ENCODE assay signal across 19 cellular contexts in the genomic region with DNA sequence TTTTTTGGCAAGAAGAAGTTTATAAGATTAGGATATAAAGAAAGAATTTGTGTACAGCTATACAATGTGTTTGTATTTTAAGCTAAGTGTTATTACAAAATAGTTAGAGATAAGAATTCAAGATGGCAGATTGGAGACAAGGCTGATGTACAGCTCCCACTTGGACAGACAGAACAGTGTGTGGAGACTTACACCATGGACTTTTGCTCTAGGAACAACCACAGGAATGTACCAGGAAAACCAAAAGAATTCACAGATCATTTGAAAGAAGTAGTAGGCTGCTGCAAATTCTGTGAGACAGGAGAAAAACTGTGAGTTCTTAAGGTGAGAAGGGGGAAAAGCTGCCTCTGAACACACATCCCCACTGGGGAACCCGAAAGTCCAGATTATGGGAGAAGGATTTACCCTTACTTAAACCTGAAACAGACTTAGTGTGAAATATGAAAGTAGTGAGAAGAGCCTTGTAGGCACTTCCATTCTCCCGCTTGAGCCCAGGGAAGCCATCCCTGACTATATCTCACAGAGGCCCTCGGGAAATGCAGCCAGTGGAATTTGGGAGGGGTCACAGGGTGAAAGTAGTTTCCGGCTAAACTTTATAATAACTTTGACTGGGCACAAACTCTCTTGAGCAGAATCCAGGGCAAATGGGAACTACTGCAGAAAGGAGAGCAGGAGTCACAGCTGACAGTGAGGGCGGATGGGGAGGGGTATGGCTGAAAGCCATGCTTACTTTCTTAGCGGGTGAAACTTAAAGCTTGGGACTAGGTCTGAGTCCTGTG. TPM values are rescaled to one million over a fixed set of nuclear protein-coding genes. Genes with fewer than 3 reads are reported as not detected.
DNase-seq lines count a peak whose midpoint lies in the region; TF ChIP-seq lines count a peak whose summit lies in the region.
"Had no signal": no experiment of that assay in that cellular context is flagged by ENCODE, and none has a peak within 500 bp of the region (broad histone marks: within the 10 kb centered on the region; RNA-seq: fewer than 3 reads in every experiment).

No MANE protein-coding gene starts in this region.

- intact Hi-C loops in Calu3 (cut with micrococcal nuclease; ENCODE audit: unreplicated experiment) = no loop called here

- H3K4me3 Mint-ChIP-seq in osteocyte (ENCODE audit: unreplicated experiment) = peak overlapping the region; percentile 7
- H3K4me3 Mint-ChIP-seq in Calu3 (ENCODE audit: low read depth, unreplicated experiment) = no peak overlapping the region
- H3K4me3 Mint-ChIP-seq: B cell had no signal

- no peaks in the 10 kb centered on the region for H3K36me3 Mint-ChIP-seq in osteocyte (ENCODE audit: unreplicated experiment)
- no peaks in the 10 kb centered on the region for H3K36me3 Mint-ChIP-seq in Calu3 (ENCODE audit: insufficient read depth, unreplicated experiment)

- H3K9me3 Mint-ChIP-seq in osteocyte (ENCODE audit: unreplicated experiment) = peaks cover 16% of the 10 kb centered on the region
- H3K9me3 Mint-ChIP-seq in Calu3 (ENCODE audit: low read depth, unreplicated experiment) = peaks cover 1% of the 10 kb centered on the region

- CTCF ChIA-PET in Calu3 (lab: Charles Lee) = no interaction called here

- H3K9ac ChIP-seq in adipocyte (ENCODE audit: low read length) = no peak overlapping the region
- H3K9ac ChIP-seq: parathyroid adenoma had no signal

- peak overlapping the region; percentile 37 for H3K4me3 ChIP-seq in adipocyte (ENCODE audit: low read length)
- H3K4me3 ChIP-seq: suprapubic skin had no signal

- peaks cover 18% of the 10 kb centered on the region for H3K4me1 ChIP-seq in adipocyte (ENCODE audit: control insufficient read depth, insufficient read depth, low read length)
- H3K4me1 ChIP-seq: parathyroid adenoma, suprapubic skin had no signal

- peaks cover 25% of the 10 kb centered on the region for H3K9me3 ChIP-seq in adipocyte (ENCODE audit: control insufficient read depth, low read length)
- H3K9me3 ChIP-seq: suprapubic skin had no signal

- peaks cover 9% of the 10 kb centered on the region for H3K4me1 Mint-ChIP-seq in osteocyte (ENCODE audit: unreplicated experiment)
- no peaks in the 10 kb centered on the region for H3K4me1 Mint-ChIP-seq in Calu3 (ENCODE audit: low read depth, unreplicated experiment)

- H3K27me3 Mint-ChIP-seq in osteocyte (ENCODE audit: unreplicated experiment) (peaks cover 36% of the 10 kb centered on the region), Calu3 (ENCODE audit: unreplicated experiment) (peaks cover 18% of the 10 kb centered on the region)

- peak; percentile 56 for DNase-seq in GM03348 (ENCODE audit: low spot score)
- peak; percentile 68 for DNase-seq in adipocyte (ENCODE audit: low read depth)
- peak; percentile 75 for DNase-seq in fibroblast of peridontal ligament (ENCODE audit: extremely low read depth)
- no peak for DNase-seq in osteocyte (ENCODE audit: extremely low spot score, unreplicated experiment)
- no peak for DNase-seq in NOMO-1 treated with DMSO at 0.1 percent for 48 hours (lab: John Stamatoyannopoulos, UW; ENCODE audit: unreplicated experiment)
- no peak for DNase-seq in NCI-H2227 (lab: John Stamatoyannopoulos, UW; ENCODE audit: unreplicated experiment)
- DNase-seq in Calu3 = no peak
- no peak for DNase-seq in NCI-H524 (lab: John Stamatoyannopoulos, UW)
- DNase-seq: activated CD4-positive, alpha-beta T cell treated with anti-CD3 and anti-CD28 coated beads for 48 hours; activated CD8-positive, alpha-beta memory T cell treated with anti-CD3 and anti-CD28 coated beads, Interleukin-2, amount 50 U/mL, for 48 hours; activated effector memory CD4-positive, alpha-beta T cell treated with anti-CD3 and anti-CD28 coated beads, Interleukin-2, amount 50 U/mL, for 16 hours; GDM1; NCI-H1417 treated with DMSO at 0.1 percent for 48 hours; NCI-H2171 treated with DMSO at 0.1 percent for 48 hours; RPMI8226; stimulated activated CD4-positive, alpha-beta T cell treated with anti-CD3 and anti-CD28 coated beads, Interleukin-4, amount 100 ng/mL, for 1 hour had no signal

- H3K36me3 ChIP-seq in adipocyte (ENCODE audit: control insufficient read depth, insufficient read depth, low read length, severe bottlenecking) = no peaks in the 10 kb centered on the region
- H3K36me3 ChIP-seq: suprapubic skin had no signal

- H3K27ac Mint-ChIP-seq in osteocyte (ENCODE audit: unreplicated experiment) = peak overlapping the region; percentile 40
- H3K27ac Mint-ChIP-seq in Calu3 (ENCODE audit: unreplicated experiment) = no peak overlapping the region
- H3K27ac Mint-ChIP-seq: B cell had no signal

- no peaks in the 10 kb centered on the region for H3K27me3 ChIP-seq in adipocyte (replicated peaks; ENCODE audit: control insufficient read depth, insufficient read depth, low read length)
- H3K27me3 ChIP-seq: suprapubic skin had no signal

- no TSS peak for BruUV-seq in Calu3 (replicated peaks; lab: Mats Ljungman, UMichigan)

- TF ChIP-seq CTCF in osteocyte (IDR thresholded peaks at IDR 0.05) (no peak), Calu3 (IDR thresholded peaks at IDR 0.05; ENCODE audit: unreplicated experiment) (no peak)

RNA-seq across cellular contexts. Expression of gene RPRD1A, which starts 11.6 kb away (rescaled TPM):
- total RNA-seq in osteocyte = 34.9 and 41.9 TPM in 2 replicates
- 68.8 and 72.6 TPM in 2 replicates for total RNA-seq in Calu3 (2022)

RNA-seq across cellular contexts. Expression of gene SLC39A6, which starts 50.2 kb away (rescaled TPM):
- 75.8 and 79.2 TPM in 2 replicates for total RNA-seq in osteocyte
- total RNA-seq in Calu3 (2022) = 54.4 and 62.9 TPM in 2 replicates

RNA-seq across cellular contexts. Expression of gene ELP2, which starts 50.8 kb away (rescaled TPM):
- total RNA-seq in osteocyte (89.9 and 93.4 TPM in 2 replicates), Calu3 (2022) (75.8 and 82.2 TPM in 2 replicates)

Comparison
In these comparisons a context has a peak if more than half of its experiments do, and no peak if none do; other contexts are left out.
1. DNase-seq: peak in GM03348 (single experiment), adipocyte (single experiment) and fibroblast of peridontal ligament (single experiment); none in osteocyte (single experiment), NOMO-1 treated with DMSO at 0.1 percent for 48 hours (single experiment), NCI-H2227 (single experiment), Calu3 (single experiment) and NCI-H524 (0 of 2).